Comparison of ENCODE assay signal across 1 cellular context in genomic region chrX:53422091-53422914, GRCh38.
TF ChIP-seq lines count a peak whose summit lies in the region.

TSS of gene RIBC1 (plus strand) at chrX:53422873. CDS start at chrX:53426277, 3,404 bp downstream.
TSS of gene SMC1A (minus strand) at chrX:53422654. CDS start at chrX:53422600, 54 bp downstream.

TF ChIP-seq in K562, 482 proteins besides CTCF, POLR2A, EP300 and RAD21 (continued from another document and continues in another):
- TF ChIP-seq, protein P1, sequence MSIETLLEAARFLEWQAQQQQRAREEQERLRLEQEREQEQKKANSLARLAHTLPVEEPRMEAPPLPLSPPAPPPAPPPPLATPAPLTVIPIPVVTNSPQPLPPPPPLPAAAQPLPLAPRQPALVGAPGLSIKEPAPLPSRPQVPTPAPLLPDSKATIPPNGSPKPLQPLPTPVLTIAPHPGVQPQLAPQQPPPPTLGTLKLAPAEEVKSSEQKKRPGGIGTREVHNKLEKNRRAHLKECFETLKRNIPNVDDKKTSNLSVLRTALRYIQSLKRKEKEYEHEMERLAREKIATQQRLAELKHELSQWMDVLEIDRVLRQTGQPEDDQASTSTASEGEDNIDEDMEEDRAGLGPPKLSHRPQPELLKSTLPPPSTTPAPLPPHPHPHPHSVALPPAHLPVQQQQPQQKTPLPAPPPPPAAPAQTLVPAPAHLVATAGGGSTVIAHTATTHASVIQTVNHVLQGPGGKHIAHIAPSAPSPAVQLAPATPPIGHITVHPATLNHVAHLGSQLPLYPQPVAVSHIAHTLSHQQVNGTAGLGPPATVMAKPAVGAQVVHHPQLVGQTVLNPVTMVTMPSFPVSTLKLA (conservative IDR thresholded peaks at IDR 0.05): peak; percentile 49 to 75; a peak in 3 of 4 replicates
- TF ChIP-seq UBTF (IDR thresholded peaks at IDR 0.05; ENCODE audit: borderline replicate concordance in 1 of 2, low read depth in 2 of 2, low read length in 2 of 2) (peak in 1 of 2 experiments; percentile 69; a peak in 1 of 4 replicates), KDM2B (CRISPR knock-in tag; IDR thresholded peaks at IDR 0.05) (no peak; the same call in 1 of the 2 replicates), POLR2G (IDR thresholded peaks at IDR 0.05; ENCODE audit: low read depth, low read length) (peak; percentile 96), NR2C2 (CRISPR knock-in tag; IDR thresholded peaks at IDR 0.05) (no peak), NR2C2 (tag; IDR thresholded peaks at IDR 0.05) (peak; percentile 57; the same call in 1 of the 2 replicates), ATF1 (CRISPR knock-in tag; IDR thresholded peaks at IDR 0.05) (no peak), ATF1 (tag; IDR thresholded peaks at IDR 0.05) (peak; percentile 76), SMAD2 (IDR thresholded peaks at IDR 0.05; ENCODE audit: low read depth, low read length) (no peak), XRCC3 (IDR thresholded peaks at IDR 0.05) (no peak), CREB1 (IDR thresholded peaks at IDR 0.05) (peak; percentile 41; the same call in 1 of the 2 replicates), CREB1 (CRISPR knock-in tag; IDR thresholded peaks at IDR 0.05) (peak; percentile 57), HNRNPH1 (optimal IDR thresholded peaks at IDR 0.05; ENCODE audit: low read depth, low read length) (no peak), SNIP1 (IDR thresholded peaks at IDR 0.05; ENCODE audit: low read depth) (no peak), ZNF76 (CRISPR knock-in tag; IDR thresholded peaks at IDR 0.05; ENCODE audit: borderline replicate concordance) (0 out of 2 replicates have a peak, but pooled peaks have one; percentile 19), RFX1 (IDR thresholded peaks at IDR 0.05) (peak; percentile 93), HDGF (IDR thresholded peaks at IDR 0.05) (no peak), SIN3A (IDR thresholded peaks at IDR 0.05; ENCODE audit: borderline replicate concordance in 2 of 2, control insufficient read depth in 1 of 2, low read depth in 2 of 2, low read length in 2 of 2) (peak; percentile 21 to 53; a peak in 1 of 4 replicates), MAX (CRISPR knock-in tag; IDR thresholded peaks at IDR 0.05) (peak; percentile 61), MBD2 (IDR thresholded peaks at IDR 0.05; ENCODE audit: borderline replicate concordance, low read depth) (peak; percentile 72; the same call in 1 of the 2 replicates), GTF2B (IDR thresholded peaks at IDR 0.05; ENCODE audit: extremely low read depth, insufficient read length) (peak; percentile 8), RBFOX2 (IDR thresholded peaks at IDR 0.05; ENCODE audit: low read depth, low read length) (peak; percentile 99), POLR2AphosphoS2 (IDR thresholded peaks at IDR 0.05; ENCODE audit: low read length) (peak; percentile 50; the same call in 1 of the 2 replicates), NEUROD1 (IDR thresholded peaks at IDR 0.05; ENCODE audit: borderline replicate concordance, low read depth, low read length, partially characterized antibody) (peak; percentile 15), HDAC2 (IDR thresholded peaks at IDR 0.05) (no peak), SPI1 (IDR thresholded peaks at IDR 0.05; ENCODE audit: borderline replicate concordance, low read depth, low read length) (0 out of 2 replicates have a peak, but pooled peaks have one; percentile 4), FOXJ2 (tag; IDR thresholded peaks at IDR 0.05) (peak; percentile 94), ETS2 (tag; IDR thresholded peaks at IDR 0.05; ENCODE audit: borderline replicate concordance, poor library complexity, severe bottlenecking) (no peak)
- TF ChIP-seq, protein P2, sequence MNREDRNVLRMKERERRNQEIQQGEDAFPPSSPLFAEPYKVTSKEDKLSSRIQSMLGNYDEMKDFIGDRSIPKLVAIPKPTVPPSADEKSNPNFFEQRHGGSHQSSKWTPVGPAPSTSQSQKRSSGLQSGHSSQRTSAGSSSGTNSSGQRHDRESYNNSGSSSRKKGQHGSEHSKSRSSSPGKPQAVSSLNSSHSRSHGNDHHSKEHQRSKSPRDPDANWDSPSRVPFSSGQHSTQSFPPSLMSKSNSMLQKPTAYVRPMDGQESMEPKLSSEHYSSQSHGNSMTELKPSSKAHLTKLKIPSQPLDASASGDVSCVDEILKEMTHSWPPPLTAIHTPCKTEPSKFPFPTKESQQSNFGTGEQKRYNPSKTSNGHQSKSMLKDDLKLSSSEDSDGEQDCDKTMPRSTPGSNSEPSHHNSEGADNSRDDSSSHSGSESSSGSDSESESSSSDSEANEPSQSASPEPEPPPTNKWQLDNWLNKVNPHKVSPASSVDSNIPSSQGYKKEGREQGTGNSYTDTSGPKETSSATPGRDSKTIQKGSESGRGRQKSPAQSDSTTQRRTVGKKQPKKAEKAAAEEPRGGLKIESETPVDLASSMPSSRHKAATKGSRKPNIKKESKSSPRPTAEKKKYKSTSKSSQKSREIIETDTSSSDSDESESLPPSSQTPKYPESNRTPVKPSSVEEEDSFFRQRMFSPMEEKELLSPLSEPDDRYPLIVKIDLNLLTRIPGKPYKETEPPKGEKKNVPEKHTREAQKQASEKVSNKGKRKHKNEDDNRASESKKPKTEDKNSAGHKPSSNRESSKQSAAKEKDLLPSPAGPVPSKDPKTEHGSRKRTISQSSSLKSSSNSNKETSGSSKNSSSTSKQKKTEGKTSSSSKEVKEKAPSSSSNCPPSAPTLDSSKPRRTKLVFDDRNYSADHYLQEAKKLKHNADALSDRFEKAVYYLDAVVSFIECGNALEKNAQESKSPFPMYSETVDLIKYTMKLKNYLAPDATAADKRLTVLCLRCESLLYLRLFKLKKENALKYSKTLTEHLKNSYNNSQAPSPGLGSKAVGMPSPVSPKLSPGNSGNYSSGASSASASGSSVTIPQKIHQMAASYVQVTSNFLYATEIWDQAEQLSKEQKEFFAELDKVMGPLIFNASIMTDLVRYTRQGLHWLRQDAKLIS (CRISPR knock-in tag; IDR thresholded peaks at IDR 0.05): peak; percentile 76
- TF ChIP-seq, protein P3, sequence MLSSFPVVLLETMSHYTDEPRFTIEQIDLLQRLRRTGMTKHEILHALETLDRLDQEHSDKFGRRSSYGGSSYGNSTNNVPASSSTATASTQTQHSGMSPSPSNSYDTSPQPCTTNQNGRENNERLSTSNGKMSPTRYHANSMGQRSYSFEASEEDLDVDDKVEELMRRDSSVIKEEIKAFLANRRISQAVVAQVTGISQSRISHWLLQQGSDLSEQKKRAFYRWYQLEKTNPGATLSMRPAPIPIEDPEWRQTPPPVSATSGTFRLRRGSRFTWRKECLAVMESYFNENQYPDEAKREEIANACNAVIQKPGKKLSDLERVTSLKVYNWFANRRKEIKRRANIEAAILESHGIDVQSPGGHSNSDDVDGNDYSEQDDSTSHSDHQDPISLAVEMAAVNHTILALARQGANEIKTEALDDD (IDR thresholded peaks at IDR 0.05): no peak
- TF ChIP-seq, protein P4, sequence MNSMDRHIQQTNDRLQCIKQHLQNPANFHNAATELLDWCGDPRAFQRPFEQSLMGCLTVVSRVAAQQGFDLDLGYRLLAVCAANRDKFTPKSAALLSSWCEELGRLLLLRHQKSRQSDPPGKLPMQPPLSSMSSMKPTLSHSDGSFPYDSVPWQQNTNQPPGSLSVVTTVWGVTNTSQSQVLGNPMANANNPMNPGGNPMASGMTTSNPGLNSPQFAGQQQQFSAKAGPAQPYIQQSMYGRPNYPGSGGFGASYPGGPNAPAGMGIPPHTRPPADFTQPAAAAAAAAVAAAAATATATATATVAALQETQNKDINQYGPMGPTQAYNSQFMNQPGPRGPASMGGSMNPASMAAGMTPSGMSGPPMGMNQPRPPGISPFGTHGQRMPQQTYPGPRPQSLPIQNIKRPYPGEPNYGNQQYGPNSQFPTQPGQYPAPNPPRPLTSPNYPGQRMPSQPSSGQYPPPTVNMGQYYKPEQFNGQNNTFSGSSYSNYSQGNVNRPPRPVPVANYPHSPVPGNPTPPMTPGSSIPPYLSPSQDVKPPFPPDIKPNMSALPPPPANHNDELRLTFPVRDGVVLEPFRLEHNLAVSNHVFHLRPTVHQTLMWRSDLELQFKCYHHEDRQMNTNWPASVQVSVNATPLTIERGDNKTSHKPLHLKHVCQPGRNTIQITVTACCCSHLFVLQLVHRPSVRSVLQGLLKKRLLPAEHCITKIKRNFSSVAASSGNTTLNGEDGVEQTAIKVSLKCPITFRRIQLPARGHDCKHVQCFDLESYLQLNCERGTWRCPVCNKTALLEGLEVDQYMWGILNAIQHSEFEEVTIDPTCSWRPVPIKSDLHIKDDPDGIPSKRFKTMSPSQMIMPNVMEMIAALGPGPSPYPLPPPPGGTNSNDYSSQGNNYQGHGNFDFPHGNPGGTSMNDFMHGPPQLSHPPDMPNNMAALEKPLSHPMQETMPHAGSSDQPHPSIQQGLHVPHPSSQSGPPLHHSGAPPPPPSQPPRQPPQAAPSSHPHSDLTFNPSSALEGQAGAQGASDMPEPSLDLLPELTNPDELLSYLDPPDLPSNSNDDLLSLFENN (IDR thresholded peaks at IDR 0.05; ENCODE audit: low read depth in 2 of 2, low read length in 2 of 2): 0 out of 4 replicates have a peak, but pooled peaks of 1 of the 2 experiments have one; percentile 14
- TF ChIP-seq, protein P5, sequence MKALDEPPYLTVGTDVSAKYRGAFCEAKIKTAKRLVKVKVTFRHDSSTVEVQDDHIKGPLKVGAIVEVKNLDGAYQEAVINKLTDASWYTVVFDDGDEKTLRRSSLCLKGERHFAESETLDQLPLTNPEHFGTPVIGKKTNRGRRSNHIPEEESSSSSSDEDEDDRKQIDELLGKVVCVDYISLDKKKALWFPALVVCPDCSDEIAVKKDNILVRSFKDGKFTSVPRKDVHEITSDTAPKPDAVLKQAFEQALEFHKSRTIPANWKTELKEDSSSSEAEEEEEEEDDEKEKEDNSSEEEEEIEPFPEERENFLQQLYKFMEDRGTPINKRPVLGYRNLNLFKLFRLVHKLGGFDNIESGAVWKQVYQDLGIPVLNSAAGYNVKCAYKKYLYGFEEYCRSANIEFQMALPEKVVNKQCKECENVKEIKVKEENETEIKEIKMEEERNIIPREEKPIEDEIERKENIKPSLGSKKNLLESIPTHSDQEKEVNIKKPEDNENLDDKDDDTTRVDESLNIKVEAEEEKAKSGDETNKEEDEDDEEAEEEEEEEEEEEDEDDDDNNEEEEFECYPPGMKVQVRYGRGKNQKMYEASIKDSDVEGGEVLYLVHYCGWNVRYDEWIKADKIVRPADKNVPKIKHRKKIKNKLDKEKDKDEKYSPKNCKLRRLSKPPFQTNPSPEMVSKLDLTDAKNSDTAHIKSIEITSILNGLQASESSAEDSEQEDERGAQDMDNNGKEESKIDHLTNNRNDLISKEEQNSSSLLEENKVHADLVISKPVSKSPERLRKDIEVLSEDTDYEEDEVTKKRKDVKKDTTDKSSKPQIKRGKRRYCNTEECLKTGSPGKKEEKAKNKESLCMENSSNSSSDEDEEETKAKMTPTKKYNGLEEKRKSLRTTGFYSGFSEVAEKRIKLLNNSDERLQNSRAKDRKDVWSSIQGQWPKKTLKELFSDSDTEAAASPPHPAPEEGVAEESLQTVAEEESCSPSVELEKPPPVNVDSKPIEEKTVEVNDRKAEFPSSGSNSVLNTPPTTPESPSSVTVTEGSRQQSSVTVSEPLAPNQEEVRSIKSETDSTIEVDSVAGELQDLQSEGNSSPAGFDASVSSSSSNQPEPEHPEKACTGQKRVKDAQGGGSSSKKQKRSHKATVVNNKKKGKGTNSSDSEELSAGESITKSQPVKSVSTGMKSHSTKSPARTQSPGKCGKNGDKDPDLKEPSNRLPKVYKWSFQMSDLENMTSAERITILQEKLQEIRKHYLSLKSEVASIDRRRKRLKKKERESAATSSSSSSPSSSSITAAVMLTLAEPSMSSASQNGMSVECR (CRISPR knock-in tag; IDR thresholded peaks at IDR 0.05): peak; percentile 62; the same call in 1 of the 2 replicates
